In the genomic region with DNA sequence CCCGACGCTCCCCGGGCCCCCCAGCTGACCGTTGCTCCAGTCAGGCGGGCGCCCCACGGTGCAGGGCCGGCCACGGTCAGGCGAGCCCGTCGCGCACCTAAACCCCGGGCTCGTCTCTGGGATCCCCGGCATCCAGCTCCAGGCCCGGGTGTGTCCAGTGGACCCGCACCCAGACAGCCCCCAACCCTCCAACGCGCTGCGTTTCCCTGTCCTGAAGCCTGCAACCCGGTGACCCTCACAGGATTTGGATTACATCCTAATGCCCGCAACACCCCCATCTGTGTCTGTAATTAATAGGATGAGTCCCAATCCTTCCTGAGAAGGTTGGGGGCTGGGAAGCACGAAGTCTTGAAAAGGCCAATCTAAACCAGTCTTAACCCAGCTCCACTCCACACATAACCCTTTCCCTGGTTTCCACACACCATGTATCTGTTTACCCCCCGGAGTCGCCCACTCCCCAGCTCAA, we compare ENCODE assay signal across 9 cellular contexts. TPM values are rescaled to one million over a fixed set of nuclear protein-coding genes. Genes with fewer than 3 reads are reported as not detected.
DNase-seq lines count a peak whose midpoint lies in the region; ATAC-seq and TF ChIP-seq lines count a peak whose summit lies in the region.
"Had no signal": no experiment of that assay in that cellular context is flagged by ENCODE, and none has a peak within 500 bp of the region (broad histone marks: within the 10 kb centered on the region; RNA-seq: fewer than 3 reads in every experiment).

No MANE protein-coding gene starts in this region.

- peaks cover 0 to 4% (median 0%) of the 10 kb centered on the region in 3 donors for H3K36me3 Mint-ChIP-seq in CD8-positive, alpha-beta memory T cell
- H3K36me3 Mint-ChIP-seq in osteocyte (ENCODE audit: unreplicated experiment): no peaks in the 10 kb centered on the region

- TF ChIP-seq CTCF in osteocyte (IDR thresholded peaks at IDR 0.05): no peak

- H3K4me3 Mint-ChIP-seq in CD8-positive, alpha-beta memory T cell: peak overlapping the region; percentile 81 to 93 (median 85)
- peak overlapping the region; percentile 72 for H3K4me3 Mint-ChIP-seq in osteocyte (ENCODE audit: unreplicated experiment)

- H3K4me3 ChIP-seq in CD8-positive, alpha-beta memory T cell (ENCODE audit: low read length): peak overlapping the region; percentile 62
- H3K4me3 ChIP-seq in effector memory CD4-positive, alpha-beta T cell (ENCODE audit: insufficient read depth, low read depth, low read length, poor library complexity, severe bottlenecking): peak overlapping the region; percentile 80

- intact Hi-C loops in sciatic nerve (cut with DNase I): no loop called here

- POLR2A ChIA-PET in CD8-positive, alpha-beta memory T cell (lab: Charles Lee): interaction anchor here (1.2 to 2.7 kb wide), 8 partner anchors 8 to 65 kb away, joined by 4 to 28 read pairs (median 5); a partner anchor contains a TSS

- H3K4me1 ChIP-seq in CD8-positive, alpha-beta memory T cell (ENCODE audit: insufficient read depth, low read length): peaks cover 9% of the 10 kb centered on the region
- H3K4me1 ChIP-seq in effector memory CD4-positive, alpha-beta T cell (ENCODE audit: control insufficient read depth, insufficient read depth, low read length, poor library complexity, severe bottlenecking): peaks cover 12% of the 10 kb centered on the region

- ATAC-seq in sciatic nerve (no peak), HG03460 (IDR thresholded peaks at IDR 0.05; ENCODE audit: unreplicated experiment) (no peak), HG03571 (IDR thresholded peaks at IDR 0.05; ENCODE audit: unreplicated experiment) (no peak)

- peaks cover 0 to 2% of the 10 kb centered on the region in 2 donors for H3K27me3 Mint-ChIP-seq in CD8-positive, alpha-beta memory T cell
- peaks cover 49% of the 10 kb centered on the region for H3K27me3 Mint-ChIP-seq in osteocyte (ENCODE audit: unreplicated experiment)

- no peaks in the 10 kb centered on the region for H3K27me3 ChIP-seq in CD8-positive, alpha-beta memory T cell (ENCODE audit: insufficient read depth, low read length, poor library complexity, severe bottlenecking)
- H3K27me3 ChIP-seq in effector memory CD4-positive, alpha-beta T cell (replicated peaks; ENCODE audit: control insufficient read depth, insufficient read depth, low read length, poor library complexity, severe bottlenecking): no peaks in the 10 kb centered on the region

- no peaks in the 10 kb centered on the region for H3K36me3 ChIP-seq in CD8-positive, alpha-beta memory T cell (ENCODE audit: insufficient read depth, low read length)
- no peaks in the 10 kb centered on the region for H3K36me3 ChIP-seq in effector memory CD4-positive, alpha-beta T cell (ENCODE audit: control insufficient read depth, insufficient read depth, low read length)

- CTCF ChIA-PET in CD8-positive, alpha-beta memory T cell (lab: Charles Lee): interaction anchor here (1.1 to 8.6 kb wide), 9 partner anchors 10 to 761 kb away, joined by 3 to 76 read pairs (median 5); a partner anchor contains a TSS

- H3K9me3 Mint-ChIP-seq in CD8-positive, alpha-beta memory T cell: no peaks in the 10 kb centered on the region
- H3K9me3 Mint-ChIP-seq in osteocyte (ENCODE audit: unreplicated experiment): no peaks in the 10 kb centered on the region

- peak overlapping the region; percentile 57 to 92 (median 76) for H3K27ac Mint-ChIP-seq in CD8-positive, alpha-beta memory T cell
- no peak overlapping the region for H3K27ac Mint-ChIP-seq in osteocyte (ENCODE audit: unreplicated experiment)

- no peak for DNase-seq in CD8-positive, alpha-beta memory T cell
- peak; percentile 85 for DNase-seq in NCI-H82 treated with DMSO at 0.1 percent for 48 hours (lab: John Stamatoyannopoulos, UW; ENCODE audit: unreplicated experiment)
- no peak for DNase-seq in effector memory CD4-positive, alpha-beta T cell
- DNase-seq in osteocyte (ENCODE audit: extremely low spot score, unreplicated experiment): no peak
- no peak for DNase-seq in activated CD4-positive, CD25-positive, alpha-beta regulatory T cell (lab: John Stamatoyannopoulos, UW)
- no peak for DNase-seq in sciatic nerve (ENCODE audit: low spot score)
- DNase-seq: NCI-H2029 had no signal

- peak overlapping the region; percentile 61 for H3K27ac ChIP-seq in CD8-positive, alpha-beta memory T cell (ENCODE audit: low read depth, low read length)
- H3K27ac ChIP-seq in effector memory CD4-positive, alpha-beta T cell (ENCODE audit: insufficient read depth, low read length, poor library complexity, severe bottlenecking): peak overlapping the region; percentile 43

- H3K4me1 Mint-ChIP-seq in CD8-positive, alpha-beta memory T cell: peaks cover 15 to 18% (median 16%) of the 10 kb centered on the region in 3 donors
- H3K4me1 Mint-ChIP-seq in osteocyte (ENCODE audit: unreplicated experiment): peaks cover 6% of the 10 kb centered on the region

- H3K9me3 ChIP-seq in CD8-positive, alpha-beta memory T cell (ENCODE audit: low read length): no peaks in the 10 kb centered on the region
- no peaks in the 10 kb centered on the region for H3K9me3 ChIP-seq in effector memory CD4-positive, alpha-beta T cell (ENCODE audit: control insufficient read depth, low read length)

RNA-seq across cellular contexts. Expression of a gene that starts 10.4 kb away (rescaled TPM):
- not detected for total RNA-seq in CD8-positive, alpha-beta memory T cell
- polyA plus RNA-seq in CD8-positive, alpha-beta memory T cell: not detected
- total RNA-seq in osteocyte (not detected in 2 replicates), sciatic nerve (not detected)

RNA-seq across cellular contexts. Expression of a gene that starts 12.3 kb away (rescaled TPM):
- 10 to 100 TPM; 79.6 to 88.3 TPM for total RNA-seq in CD8-positive, alpha-beta memory T cell
- polyA plus RNA-seq in CD8-positive, alpha-beta memory T cell: 16.9 TPM
- total RNA-seq in osteocyte (66.0 and 75.1 TPM in 2 replicates), sciatic nerve (11.9 TPM)

RNA-seq across cellular contexts. Expression of a gene that starts 30.0 kb away (rescaled TPM):
- total RNA-seq in CD8-positive, alpha-beta memory T cell: 1 to 10 TPM; 1.2 to 1.5 TPM
- 0.14 TPM for polyA plus RNA-seq in CD8-positive, alpha-beta memory T cell
- total RNA-seq in osteocyte (0.31 and 0.35 TPM in 2 replicates), sciatic nerve (0.58 TPM)

RNA-seq across cellular contexts. Expression of a gene that starts 32.8 kb away (rescaled TPM):
- 10 to 100 TPM; 69.0 to 72.4 TPM for total RNA-seq in CD8-positive, alpha-beta memory T cell
- 83.9 TPM for polyA plus RNA-seq in CD8-positive, alpha-beta memory T cell
- total RNA-seq in osteocyte: 50.2 and 52.8 TPM in 2 replicates
- total RNA-seq in sciatic nerve: 47.6 TPM

RNA-seq across cellular contexts. Expression of a gene that starts 33.0 kb away (rescaled TPM):
- total RNA-seq in CD8-positive, alpha-beta memory T cell: 1 to 10 TPM; 1.5 to 1.6 TPM
- 1.5 TPM for polyA plus RNA-seq in CD8-positive, alpha-beta memory T cell
- 1.2 and 1.9 TPM in 2 replicates for total RNA-seq in osteocyte
- total RNA-seq in sciatic nerve: 2.9 TPM
